In genomic region chr14:79426103-79426755, GRCh38 we compare ENCODE assay signal across 19 cellular contexts.
"Had no signal": no experiment of that assay in that cellular context is flagged by ENCODE, and none has a peak within 500 bp of the region (broad histone marks: within the 10 kb centered on the region; RNA-seq: fewer than 3 reads in every experiment).

No MANE protein-coding gene starts in this region.

- H3K27ac ChIP-seq: adrenal gland, cardiac muscle cell, gastroesophageal sphincter, heart right ventricle, neutrophil, tibial artery, uterus had no signal

- H3K36me3 ChIP-seq: adrenal gland, cardiac muscle cell, gastroesophageal sphincter, heart right ventricle, neutrophil, tibial artery, uterus had no signal

- ATAC-seq: activated CD8-positive, alpha-beta memory T cell treated with anti-CD3 and anti-CD28 coated beads, Interleukin-2, amount 10 ng/mL, durations not matched to agents 7 days and 5 days; gastroesophageal sphincter; heart right ventricle had no signal

- H3K36me3 Mint-ChIP-seq: activated CD8-positive, alpha-beta memory T cell treated with anti-CD3 and anti-CD28 coated beads, Interleukin-2, amount 10 ng/mL, durations not matched to agents 7 days and 5 days; activated naive CD4-positive, alpha-beta T cell treated with anti-CD3 and anti-CD28 coated beads, Interleukin-2, amount 50 U/mL, for 24 hours; naive B cell; stimulated activated naive B cell treated with anti-CD40 and anti-IgM and Interleukin-4, amounts not matched to agents 10 μg/mL and 1 μg/mL and 100 μg/mL, for 72 hours had no signal

- DNase-seq: activated CD4-positive, alpha-beta T cell treated with anti-CD3 and anti-CD28 coated beads, Interleukin-2, amount 50 U/mL, for 48 hours; activated CD8-positive, alpha-beta memory T cell treated with anti-CD3 and anti-CD28 coated beads, Interleukin-2, amount 10 ng/mL, durations not matched to agents 7 days and 5 days; activated T-cell treated with anti-CD3 and anti-CD28 coated beads, Interleukin-2, amount 50 U/mL, for 24 hours; adrenal gland; heart right ventricle; midbrain; naive B cell; posterior cingulate gyrus; stimulated activated CD4-positive, alpha-beta T cell treated with anti-CD3 and anti-CD28 coated beads, Interleukin-15, amount 100 ng/mL, for 24 hours; stimulated activated CD4-positive, alpha-beta T cell treated with anti-CD3 and anti-CD28 coated beads, Interleukin-4, amount 100 ng/mL, for 1 hour; stimulated activated naive B cell treated with anti-CD40 and anti-IgM and Interleukin-4, amounts not matched to agents 10 μg/mL and 1 μg/mL and 100 μg/mL, for 72 hours; T1000; tibial artery; uterus had no signal

- H3K4me1 ChIP-seq: adrenal gland, heart right ventricle, tibial artery, uterus had no signal

- H3K27me3 Mint-ChIP-seq: activated CD8-positive, alpha-beta memory T cell treated with anti-CD3 and anti-CD28 coated beads, Interleukin-2, amount 10 ng/mL, durations not matched to agents 7 days and 5 days; activated naive CD4-positive, alpha-beta T cell treated with anti-CD3 and anti-CD28 coated beads, Interleukin-2, amount 50 U/mL, for 24 hours; activated T-cell treated with anti-CD3 and anti-CD28 coated beads, Interleukin-2, amount 50 U/mL, for 24 hours; naive B cell; stimulated activated naive B cell treated with anti-CD40 and anti-IgM and Interleukin-4, amounts not matched to agents 10 μg/mL and 1 μg/mL and 100 μg/mL, for 72 hours had no signal

- H3K9me3 ChIP-seq: adrenal gland, gastroesophageal sphincter, heart right ventricle, neutrophil, tibial artery, uterus had no signal

- H3K4me3 Mint-ChIP-seq: activated CD8-positive, alpha-beta memory T cell treated with anti-CD3 and anti-CD28 coated beads, Interleukin-2, amount 10 ng/mL, durations not matched to agents 7 days and 5 days; activated naive CD4-positive, alpha-beta T cell treated with anti-CD3 and anti-CD28 coated beads, Interleukin-2, amount 50 U/mL, for 24 hours; activated T-cell treated with anti-CD3 and anti-CD28 coated beads, Interleukin-2, amount 50 U/mL, for 24 hours; naive B cell; stimulated activated naive B cell treated with anti-CD40 and anti-IgM and Interleukin-4, amounts not matched to agents 10 μg/mL and 1 μg/mL and 100 μg/mL, for 72 hours had no signal

- H3K4me3 ChIP-seq: adrenal gland, cardiac muscle cell, gastroesophageal sphincter, heart right ventricle, lung, tibial artery, uterus had no signal

- H3K4me1 Mint-ChIP-seq: activated CD8-positive, alpha-beta memory T cell treated with anti-CD3 and anti-CD28 coated beads, Interleukin-2, amount 10 ng/mL, durations not matched to agents 7 days and 5 days; activated naive CD4-positive, alpha-beta T cell treated with anti-CD3 and anti-CD28 coated beads, Interleukin-2, amount 50 U/mL, for 24 hours; naive B cell; stimulated activated naive B cell treated with anti-CD40 and anti-IgM and Interleukin-4, amounts not matched to agents 10 μg/mL and 1 μg/mL and 100 μg/mL, for 72 hours had no signal

- H3K27ac Mint-ChIP-seq: activated CD8-positive, alpha-beta memory T cell treated with anti-CD3 and anti-CD28 coated beads, Interleukin-2, amount 10 ng/mL, durations not matched to agents 7 days and 5 days; activated naive CD4-positive, alpha-beta T cell treated with anti-CD3 and anti-CD28 coated beads, Interleukin-2, amount 50 U/mL, for 24 hours; activated T-cell treated with anti-CD3 and anti-CD28 coated beads, Interleukin-2, amount 50 U/mL, for 24 hours; naive B cell; stimulated activated naive B cell treated with anti-CD40 and anti-IgM and Interleukin-4, amounts not matched to agents 10 μg/mL and 1 μg/mL and 100 μg/mL, for 72 hours had no signal

- H3K27me3 ChIP-seq: adrenal gland, gastroesophageal sphincter, heart right ventricle, neutrophil, tibial artery, uterus had no signal
